In the genomic region with DNA sequence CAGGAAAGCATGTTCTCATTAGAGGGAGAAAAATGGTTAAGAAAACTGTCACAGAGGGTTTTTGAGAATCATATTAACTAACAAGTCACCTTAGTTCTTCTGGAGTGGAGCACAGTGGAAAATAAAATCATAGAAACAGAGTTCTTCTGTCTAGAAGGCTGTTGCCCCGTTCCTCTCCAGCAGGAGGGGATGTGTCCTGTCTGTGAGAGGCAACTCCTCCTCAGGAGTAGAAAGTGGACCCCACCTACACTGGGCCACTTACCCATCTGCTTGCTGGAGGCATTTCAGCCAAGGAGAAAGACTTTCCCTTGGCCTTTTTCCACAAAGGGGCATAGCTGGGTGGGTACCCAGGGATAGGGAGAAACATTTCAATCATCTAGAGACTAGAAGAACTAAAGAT, we compare ENCODE assay signal across 8 cellular contexts.
DNase-seq lines count a peak whose midpoint lies in the region; ATAC-seq, FAIRE-seq and TF ChIP-seq lines count a peak whose summit lies in the region.

No MANE protein-coding gene starts in this region.

- no peaks in the 10 kb centered on the region for H3K9me3 Mint-ChIP-seq in CD4-positive, alpha-beta memory T cell

- no peak for TF ChIP-seq POLR2A in tibial nerve (IDR thresholded peaks at IDR 0.05)

- TF ChIP-seq CTCF in WERI-Rb-1 (IDR thresholded peaks at IDR 0.05; ENCODE audit: low read depth, low read length) (peak; percentile 39), fibroblast of the aortic adventitia (IDR thresholded peaks at IDR 0.05; ENCODE audit: insufficient read depth, low read length) (peak; percentile 64), tibial nerve (IDR thresholded peaks at IDR 0.05) (no peak), right atrium auricular region (IDR thresholded peaks at IDR 0.05) (peak in 1 of 2 donors; percentile 17)

- no peaks in the 10 kb centered on the region for H3K9me3 ChIP-seq in CD4-positive, alpha-beta memory T cell (ENCODE audit: control insufficient read depth in 1 of 2, low read length in 2 of 2)
- H3K9me3 ChIP-seq in WERI-Rb-1 (ENCODE audit: severe bottlenecking): no peaks in the 10 kb centered on the region
- H3K9me3 ChIP-seq in tibial nerve: no peaks in the 10 kb centered on the region
- H3K9me3 ChIP-seq in right atrium auricular region: no peaks in the 10 kb centered on the region

- peak in 4 of 5 donors; percentile 10 to 27 (median 14) for DNase-seq in CD4-positive, alpha-beta memory T cell
- DNase-seq in GM19239 (ENCODE audit: insufficient read length, low spot score) (peak; percentile 28), WERI-Rb-1 (peak; percentile 36), fibroblast of the aortic adventitia (ENCODE audit: low read depth) (peak; percentile 47), tibial nerve (ENCODE audit: low spot score in 2 of 2) (no peak), NCI-H1694 treated with DMSO at 0.1 percent for 48 hours (lab: John Stamatoyannopoulos, UW) (no peak), right atrium auricular region (ENCODE audit: low spot score) (no peak)

- H3K36me3 Mint-ChIP-seq in CD4-positive, alpha-beta memory T cell: no peaks in the 10 kb centered on the region

- H3K4me1 ChIP-seq in CD4-positive, alpha-beta memory T cell (ENCODE audit: insufficient read depth, low read length): no peaks in the 10 kb centered on the region
- H3K4me1 ChIP-seq in tibial nerve (peaks cover 0 to 11% (median 0%) of the 10 kb centered on the region in 4 donors), right atrium auricular region (no peaks in the 10 kb centered on the region)

- H3K27ac Mint-ChIP-seq in CD4-positive, alpha-beta memory T cell: peak overlapping the region in 1 of 7 donors; percentile 30

- peak; percentile 49 for ATAC-seq in HG03469 (IDR thresholded peaks at IDR 0.05; ENCODE audit: unreplicated experiment)

- FAIRE-seq in GM19239 (lab: Jason Lieb, UNC): no peak

- TF ChIP-seq EP300 in tibial nerve (IDR thresholded peaks at IDR 0.05): no peak

- POLR2A ChIA-PET in CD4-positive, alpha-beta memory T cell (lab: Charles Lee; ENCODE audit: partially characterized antibody): no interaction called here

- CTCF ChIA-PET in CD4-positive, alpha-beta memory T cell (lab: Charles Lee; ENCODE audit: partially characterized antibody): interaction anchor here (0.7 to 4.0 kb wide), 6 partner anchors 20 to 298 kb away, joined by 3 to 46 read pairs (median 15); no protein-coding TSS in a partner anchor

- H3K4me3 ChIP-seq in CD4-positive, alpha-beta memory T cell (ENCODE audit: low read length in 2 of 2): no peak overlapping the region
- H3K4me3 ChIP-seq in WERI-Rb-1 (ENCODE audit: low read depth, low read length) (no peak overlapping the region), fibroblast of the aortic adventitia (ENCODE audit: low read depth, low read length) (no peak overlapping the region), tibial nerve (no peak overlapping the region), right atrium auricular region (no peak overlapping the region)

- intact Hi-C loops in CD4-positive, alpha-beta memory T cell (cut with micrococcal nuclease): loop anchor here (1.0 to 2.0 kb wide), 3 partner anchors 61 to 297 kb away; no protein-coding TSS in a partner anchor

- WGBS in tibial nerve, 2 donors: 65 to 73% methylated on average over 1 of the region's 1 CpG

- no peak overlapping the region for H3K4me3 Mint-ChIP-seq in CD4-positive, alpha-beta memory T cell

- peaks cover 4% of the 10 kb centered on the region in 2 donors for H3K27me3 Mint-ChIP-seq in CD4-positive, alpha-beta memory T cell

- no peaks in the 10 kb centered on the region for H3K36me3 ChIP-seq in CD4-positive, alpha-beta memory T cell (ENCODE audit: insufficient read depth, low read length)
- H3K36me3 ChIP-seq in WERI-Rb-1 (no peaks in the 10 kb centered on the region), tibial nerve (no peaks in the 10 kb centered on the region), right atrium auricular region (no peaks in the 10 kb centered on the region)

- no peaks in the 10 kb centered on the region for H3K4me1 Mint-ChIP-seq in CD4-positive, alpha-beta memory T cell

- H3K27me3 ChIP-seq in CD4-positive, alpha-beta memory T cell (ENCODE audit: insufficient read depth, low read length): no peaks in the 10 kb centered on the region
- H3K27me3 ChIP-seq in WERI-Rb-1 (ENCODE audit: insufficient read depth, low read depth, severe bottlenecking) (peaks cover 3% of the 10 kb centered on the region), tibial nerve (no peaks in the 10 kb centered on the region), right atrium auricular region (no peaks in the 10 kb centered on the region)

- H3K27ac ChIP-seq in CD4-positive, alpha-beta memory T cell (ENCODE audit: low read depth, low read length): no peak overlapping the region
- H3K27ac ChIP-seq in WERI-Rb-1 (no peak overlapping the region), tibial nerve (no peak overlapping the region), right atrium auricular region (no peak overlapping the region)

Comparison
In these comparisons a context has a peak if more than half of its experiments do, and no peak if none do; other contexts are left out.
1. DNase-seq: peak in CD4-positive, alpha-beta memory T cell (4 of 5), GM19239 (single experiment), WERI-Rb-1 (single experiment) and fibroblast of the aortic adventitia (single experiment); none in tibial nerve (0 of 2), NCI-H1694 treated with DMSO at 0.1 percent for 48 hours (single experiment) and right atrium auricular region (single experiment).
2. CTCF ChIP-seq: peak in WERI-Rb-1 (single experiment) and fibroblast of the aortic adventitia (single experiment); none in tibial nerve (0 of 5).